In genomic region chr7:26476271-26476670, GRCh38 we compare ENCODE assay signal across 1 cellular context.
TF ChIP-seq lines count a peak whose summit lies in the region.

No MANE protein-coding gene starts in this region.

TF ChIP-seq in GM23338, 12 proteins besides CTCF, POLR2A, EP300 and RAD21 (continued from another document):
- TF ChIP-seq REST (IDR thresholded peaks at IDR 0.05; ENCODE audit: unreplicated experiment) (no peak), ETS1 (IDR thresholded peaks at IDR 0.05) (no peak)
